ENCODE assay signal across 33 cellular contexts in the genomic region with DNA sequence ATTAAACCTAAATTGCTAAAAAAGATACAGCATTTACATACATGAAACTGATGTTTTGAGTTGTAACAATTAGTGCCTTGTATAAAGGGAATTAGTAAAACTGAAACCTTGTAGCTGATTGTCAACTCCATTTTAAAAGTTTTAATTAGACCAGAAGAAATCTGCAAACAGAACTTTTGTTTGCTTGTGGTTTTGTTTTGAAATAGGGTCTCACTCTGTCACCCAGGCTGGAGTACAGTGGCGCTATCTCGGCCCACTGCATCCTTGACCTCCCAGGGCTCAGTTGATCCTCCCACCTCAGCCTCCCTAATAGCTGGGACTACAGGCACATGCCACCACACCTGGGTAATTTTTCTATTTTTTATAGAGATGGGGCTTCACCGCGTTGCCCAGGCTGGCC.
"Had no signal": no experiment of that assay in that cellular context is flagged by ENCODE, and none has a peak within 500 bp of the region (broad histone marks: within the 10 kb centered on the region; RNA-seq: fewer than 3 reads in every experiment).

No MANE protein-coding gene starts in this region.

- H3K9me3 ChIP-seq: MG63 had no signal

- H3K4me3 ChIP-seq: MG63 had no signal

- H3K36me3 ChIP-seq: MG63 had no signal

- DNase-seq: MG63, MM.1S, MV-4-11, NCI-H1048, NCI-H1092, NCI-H1105, NCI-H1105 treated with DMSO at 0.1 percent for 48 hours, NCI-H1417, NCI-H1417 treated with DMSO at 0.1 percent for 48 hours, NCI-H1436, NCI-H1436 treated with DMSO at 0.1 percent for 48 hours, NCI-H1694, NCI-H1694 treated with DMSO at 0.1 percent for 48 hours, NCI-H187, NCI-H187 treated with DMSO at 0.1 percent for 48 hours, NCI-H1930, NCI-H2029, NCI-H2029 treated with DMSO at 0.1 percent for 48 hours, NCI-H2081, NCI-H2081 treated with DMSO at 0.1 percent for 48 hours, NCI-H2107, NCI-H2171, NCI-H2171 treated with DMSO at 0.1 percent for 48 hours, NCI-H2227 treated with DMSO at 0.1 percent for 48 hours, NCI-H226, NCI-H345, NCI-H446, NCI-H446 treated with DMSO at 0.1 percent for 48 hours, NCI-H510A, NCI-H510A treated with DMSO at 0.1 percent for 48 hours, NCI-H524, NCI-H524 treated with DMSO at 0.1 percent for 48 hours, NCI-H526 had no signal

- H3K27me3 ChIP-seq: MG63 had no signal
